In genomic region chr1:171185064-171185463, GRCh38 we compare ENCODE assay signal across 15 cellular contexts. TPM values are rescaled to one million over a fixed set of nuclear protein-coding genes. Genes with fewer than 3 reads are reported as not detected.
DNase-seq lines count a peak whose midpoint lies in the region; ATAC-seq and TF ChIP-seq lines count a peak whose summit lies in the region.
"Had no signal": no experiment of that assay in that cellular context is flagged by ENCODE, and none has a peak within 500 bp of the region (broad histone marks: within the 10 kb centered on the region; RNA-seq: fewer than 3 reads in every experiment).

Gene FMO2, plus strand, starts transcription at chr1:171185300. Its CDS starts 414 bp downstream, at chr1:171185714.

- no peak for TF ChIP-seq EP300 in suprapubic skin (IDR thresholded peaks at IDR 0.05)

- ATAC-seq in GM21576 (IDR thresholded peaks at IDR 0.05; ENCODE audit: unreplicated experiment): no peak
- ATAC-seq in GM21423 (IDR thresholded peaks at IDR 0.05; ENCODE audit: unreplicated experiment): no peak
- ATAC-seq: K562 had no signal

- no peak within 1 kb of the TSS for H3K27ac ChIP-seq in adipose tissue (ENCODE audit: low read depth, low read length)
- H3K27ac ChIP-seq in muscle layer of duodenum (ENCODE audit: low read length): peak within 1 kb of the TSS; percentile 30
- H3K27ac ChIP-seq in suprapubic skin: no peak within 1 kb of the TSS
- H3K27ac ChIP-seq: SJSA1 had no signal

- H3K36me3 ChIP-seq in muscle layer of duodenum (ENCODE audit: control insufficient read depth in 1 of 2, insufficient read depth in 2 of 2, low read length in 2 of 2): no peaks in the 10 kb centered on the region
- H3K36me3 ChIP-seq in suprapubic skin: no peaks in the 10 kb centered on the region
- H3K36me3 ChIP-seq: SJSA1 had no signal

- 35 to 68% (median 38%) methylated on average over 5 of the region's 5 CpGs for WGBS in adipose tissue, 3 donors
- WGBS in suprapubic skin: 29% methylated on average over 5 of the region's 5 CpGs

- DNase-seq in fibroblast of villous mesenchyme (ENCODE audit: low read depth) (peak; percentile 54), suprapubic skin (ENCODE audit: low spot score in 2 of 2) (no peak), Ammon's horn (ENCODE audit: low spot score) (no peak), COLO668 (lab: John Stamatoyannopoulos, UW; ENCODE audit: unreplicated experiment) (no peak)
- DNase-seq: activated CD4-positive, alpha-beta T cell treated with anti-CD3 and anti-CD28 coated beads, Interleukin-2, amount 50 U/mL, for 48 hours; NCI-H1417; NCI-H345; stimulated activated CD8-positive, alpha-beta memory T cell treated with anti-CD3 and anti-CD28 coated beads, Interleukin-4, amount 100 ng/mL, for 48 hours had no signal

- no peaks in the 10 kb centered on the region for H3K4me1 ChIP-seq in muscle layer of duodenum (ENCODE audit: control insufficient read depth in 1 of 2, insufficient read depth in 2 of 2, low read length in 2 of 2)
- no peaks in the 10 kb centered on the region for H3K4me1 ChIP-seq in suprapubic skin
- H3K4me1 ChIP-seq: SJSA1 had no signal

- TF ChIP-seq CTCF in fibroblast of villous mesenchyme (IDR thresholded peaks at IDR 0.05; ENCODE audit: insufficient read depth, low read depth, low read length) (no peak), suprapubic skin (IDR thresholded peaks at IDR 0.05) (no peak)

- H3K4me3 ChIP-seq in fibroblast of villous mesenchyme (ENCODE audit: low read depth, low read length) (peak within 1 kb of the TSS; percentile 2), muscle layer of duodenum (ENCODE audit: low read depth in 1 of 2, low read length in 2 of 2) (peak within 1 kb of the TSS; percentile 2 to 38), suprapubic skin (peak within 1 kb of the TSS; percentile 27)
- H3K4me3 ChIP-seq: K562, SJSA1 had no signal

- H3K9me3 ChIP-seq in muscle layer of duodenum (ENCODE audit: control insufficient read depth in 1 of 2, low read length in 2 of 2) (no peaks in the 10 kb centered on the region), suprapubic skin (no peaks in the 10 kb centered on the region)
- H3K9me3 ChIP-seq: SJSA1 had no signal

- no peaks in the 10 kb centered on the region for H3K27me3 ChIP-seq in muscle layer of duodenum (ENCODE audit: low read depth, low read length)
- H3K27me3 ChIP-seq in suprapubic skin: no peaks in the 10 kb centered on the region
- H3K27me3 ChIP-seq: SJSA1 had no signal

- no peak for TF ChIP-seq POLR2A in suprapubic skin (IDR thresholded peaks at IDR 0.05)

RNA-seq across cellular contexts. Expression of gene FMO2, which starts in this region (rescaled TPM):
- 10 to 100 TPM in 2 of 3 donors, 1 to 10 TPM in 1; 3.3 to 79.6 (median 28.1) TPM for polyA plus RNA-seq in adipose tissue
- total RNA-seq in fibroblast of villous mesenchyme: 0.97 and 1.7 TPM in 2 replicates
- 10 to 100 TPM in 1 of 4 donors, 1 to 10 TPM in 3; 3.8 to 23.1 (median 6.9) TPM for total RNA-seq in suprapubic skin
- total RNA-seq: H4, K562, SJSA1 had no signal
- polyA plus RNA-seq: K562 had no signal
